In genomic region chr1:244813327-244813726, GRCh38 we compare ENCODE assay signal across 34 cellular contexts.
"Had no signal": no experiment of that assay in that cellular context is flagged by ENCODE, and none has a peak within 500 bp of the region (broad histone marks: within the 10 kb centered on the region; RNA-seq: fewer than 3 reads in every experiment).

No MANE protein-coding gene starts in this region.

- H3K27ac ChIP-seq: Peyer's patch, SJSA1, VCaP had no signal

- H3K36me3 ChIP-seq: Peyer's patch, SJSA1 had no signal

- ATAC-seq: activated CD8-positive, alpha-beta memory T cell treated with anti-CD3 and anti-CD28 coated beads, Interleukin-2, amount 10 ng/mL, durations not matched to agents 7 days and 5 days; activated naive CD8-positive, alpha-beta T cell treated with anti-CD3 and anti-CD28 coated beads, Interleukin-2, amount 50 U/mL, for 24 hours had no signal

- H3K9me3 ChIP-seq: Peyer's patch, SJSA1 had no signal

- H3K4me3 Mint-ChIP-seq: activated CD4-positive, alpha-beta memory T cell treated with anti-CD3 and anti-CD28 coated beads, Interleukin-2, amount 10 ng/mL, durations not matched to agents 7 days and 5 days; activated CD8-positive, alpha-beta memory T cell treated with anti-CD3 and anti-CD28 coated beads, Interleukin-2, amount 10 ng/mL, durations not matched to agents 7 days and 5 days; activated naive CD4-positive, alpha-beta T cell treated with anti-CD3 and anti-CD28 coated beads, Interleukin-2, amount 10 ng/mL, durations not matched to agents 7 days and 5 days; activated naive CD8-positive, alpha-beta T cell; activated naive CD8-positive, alpha-beta T cell treated with anti-CD3 and anti-CD28 coated beads, Interleukin-2, amount 50 U/mL, for 24 hours; brain had no signal

- H3K4me3 ChIP-seq: Peyer's patch, SJSA1 had no signal

- H3K36me3 Mint-ChIP-seq: activated CD8-positive, alpha-beta memory T cell treated with anti-CD3 and anti-CD28 coated beads, Interleukin-2, amount 10 ng/mL, durations not matched to agents 7 days and 5 days; activated naive CD4-positive, alpha-beta T cell treated with anti-CD3 and anti-CD28 coated beads, Interleukin-2, amount 10 ng/mL, durations not matched to agents 7 days and 5 days; activated naive CD8-positive, alpha-beta T cell; brain had no signal

- H3K4me1 Mint-ChIP-seq: brain had no signal

- H3K27ac Mint-ChIP-seq: activated CD4-positive, alpha-beta memory T cell treated with anti-CD3 and anti-CD28 coated beads, Interleukin-2, amount 10 ng/mL, durations not matched to agents 7 days and 5 days; activated CD8-positive, alpha-beta memory T cell treated with anti-CD3 and anti-CD28 coated beads, Interleukin-2, amount 10 ng/mL, durations not matched to agents 7 days and 5 days; activated naive CD4-positive, alpha-beta T cell treated with anti-CD3 and anti-CD28 coated beads, Interleukin-2, amount 10 ng/mL, durations not matched to agents 7 days and 5 days; activated naive CD8-positive, alpha-beta T cell; activated naive CD8-positive, alpha-beta T cell treated with anti-CD3 and anti-CD28 coated beads, Interleukin-2, amount 50 U/mL, for 24 hours; brain had no signal

- H3K9me3 Mint-ChIP-seq: activated CD4-positive, alpha-beta memory T cell treated with anti-CD3 and anti-CD28 coated beads, Interleukin-2, amount 10 ng/mL, durations not matched to agents 7 days and 5 days; activated naive CD4-positive, alpha-beta T cell treated with anti-CD3 and anti-CD28 coated beads, Interleukin-2, amount 10 ng/mL, durations not matched to agents 7 days and 5 days; activated naive CD8-positive, alpha-beta T cell treated with anti-CD3 and anti-CD28 coated beads, Interleukin-2, amount 50 U/mL, for 24 hours had no signal

- H3K27me3 ChIP-seq: Peyer's patch, SJSA1 had no signal

- DNase-seq: activated CD4-positive, alpha-beta memory T cell treated with anti-CD3 and anti-CD28 coated beads, Interleukin-2, amount 10 ng/mL, durations not matched to agents 7 days and 5 days; activated CD4-positive, alpha-beta T cell treated with anti-CD3 and anti-CD28 coated beads for 1 hour; activated CD4-positive, alpha-beta T cell treated with anti-CD3 and anti-CD28 coated beads for 48 hours; activated CD4-positive, CD25-positive, alpha-beta regulatory T cell; activated CD8-positive, alpha-beta memory T cell treated with anti-CD3 and anti-CD28 coated beads for 24 hours; activated CD8-positive, alpha-beta memory T cell treated with anti-CD3 and anti-CD28 coated beads, Interleukin-2, amount 10 ng/mL, durations not matched to agents 7 days and 5 days; activated CD8-positive, alpha-beta memory T cell treated with anti-CD3 and anti-CD28 coated beads, Interleukin-2, amount 50 U/mL, for 48 hours; activated effector memory CD4-positive, alpha-beta T cell treated with Interleukin-2 at 50 U/mL for 16 hours; activated naive CD4-positive, alpha-beta T cell treated with anti-CD3 and anti-CD28 coated beads, Interleukin-2, amount 10 ng/mL, durations not matched to agents 7 days and 5 days; activated naive CD8-positive, alpha-beta T cell treated with anti-CD3 and anti-CD28 coated beads, Interleukin-2, amount 50 U/mL, for 24 hours; activated T-cell treated with anti-CD3 and anti-CD28 coated beads, Interleukin-2, amount 50 U/mL, for 48 hours; anterior cingulate cortex; caudate nucleus; cerebellar nuclear complex; MM.1S; MV-4-11; NCI-H1092; NCI-H1436 treated with DMSO at 0.1 percent for 48 hours; NCI-H1694 treated with DMSO at 0.1 percent for 48 hours; NCI-H2029; NCI-H345; NCI-H524 treated with DMSO at 0.1 percent for 48 hours; Peyer's patch; RPMI8226; SHP77 treated with DMSO at 0.1 percent for 48 hours; SW 1271; T-helper 1 cell; T-helper 2 cell; T-helper 9 cell had no signal

- FAIRE-seq: bronchial epithelial cell had no signal

- H3K4me1 ChIP-seq: Peyer's patch, SJSA1 had no signal
